1 cellular context compared by ENCODE assay signal in genomic region chr6:85323435-85324040, GRCh38.
TF ChIP-seq lines count a peak whose summit lies in the region.

No MANE protein-coding gene starts in this region.

TF ChIP-seq in GM12878, 131 proteins besides CTCF, POLR2A, EP300 and RAD21 (continued from another document):
- TF ChIP-seq IRF5 (IDR thresholded peaks at IDR 0.05; ENCODE audit: borderline replicate concordance) (no peak), CBFB (IDR thresholded peaks at IDR 0.05; ENCODE audit: low read depth) (no peak), CEBPB (IDR thresholded peaks at IDR 0.05; ENCODE audit: borderline replicate concordance in 1 of 2, low read depth in 2 of 2, low read length in 2 of 2) (no peak), MYB (IDR thresholded peaks at IDR 0.05; ENCODE audit: borderline replicate concordance, low read depth, low read length) (no peak)
TF ChIP-seq in GM12878: peak in this region for 2.
